9 cellular contexts compared by ENCODE assay signal in genomic region chr2:120949027-120949956, GRCh38.
A peak's percentile ranks its signal among the peaks of the same experiment; 100 is the strongest.
DNase-seq lines count a peak whose midpoint lies in the region; ATAC-seq lines count a peak whose summit lies in the region.
"Had no signal": no experiment of that assay in that cellular context is flagged by ENCODE, and none has a peak within 500 bp of the region (broad histone marks: within the 10 kb centered on the region; RNA-seq: fewer than 3 reads in every experiment).

No MANE protein-coding gene starts in this region.

- intact Hi-C loops in posterior vena cava (cut with DNase I): loop anchor here in 1 of 2 donors (10.0 kb wide), 1 partner anchor 214 kb away; the partner anchor contains the start of gene GLI2

- DNase-seq in NCI-H1417 (lab: John Stamatoyannopoulos, UW): peak; percentile 15 to 52 (median 25)
- DNase-seq in NCI-H1417 treated with DMSO at 0.1 percent for 48 hours (lab: John Stamatoyannopoulos, UW): no peak
- DNase-seq in NCI-H2029 (lab: John Stamatoyannopoulos, UW): peak; percentile 43
- peak; percentile 80 for DNase-seq in cerebellar cortex (ENCODE audit: low spot score)
- peak; percentile 75 for DNase-seq in posterior vena cava (ENCODE audit: low spot score)
- no peak for DNase-seq in NCI-H2081 treated with DMSO at 0.1 percent for 48 hours (lab: John Stamatoyannopoulos, UW)
- DNase-seq: activated B cell treated with CpG ODN at 0.5 μM for 24 hours had no signal

- ATAC-seq in GM18870 (IDR thresholded peaks at IDR 0.05; ENCODE audit: unreplicated experiment) (no peak), HG02798 (IDR thresholded peaks at IDR 0.05; ENCODE audit: poor library complexity, unreplicated experiment) (no peak)

Comparison
In these comparisons a context has a peak if more than half of its experiments do, and no peak if none do; other contexts are left out.
1. DNase-seq: peak in NCI-H1417 (3 of 3), NCI-H2029 (single experiment), cerebellar cortex (single experiment) and posterior vena cava (single experiment); none in NCI-H1417 treated with DMSO at 0.1 percent for 48 hours (single experiment) and NCI-H2081 treated with DMSO at 0.1 percent for 48 hours (single experiment).